1 cellular context compared by ENCODE assay signal in the genomic region with DNA sequence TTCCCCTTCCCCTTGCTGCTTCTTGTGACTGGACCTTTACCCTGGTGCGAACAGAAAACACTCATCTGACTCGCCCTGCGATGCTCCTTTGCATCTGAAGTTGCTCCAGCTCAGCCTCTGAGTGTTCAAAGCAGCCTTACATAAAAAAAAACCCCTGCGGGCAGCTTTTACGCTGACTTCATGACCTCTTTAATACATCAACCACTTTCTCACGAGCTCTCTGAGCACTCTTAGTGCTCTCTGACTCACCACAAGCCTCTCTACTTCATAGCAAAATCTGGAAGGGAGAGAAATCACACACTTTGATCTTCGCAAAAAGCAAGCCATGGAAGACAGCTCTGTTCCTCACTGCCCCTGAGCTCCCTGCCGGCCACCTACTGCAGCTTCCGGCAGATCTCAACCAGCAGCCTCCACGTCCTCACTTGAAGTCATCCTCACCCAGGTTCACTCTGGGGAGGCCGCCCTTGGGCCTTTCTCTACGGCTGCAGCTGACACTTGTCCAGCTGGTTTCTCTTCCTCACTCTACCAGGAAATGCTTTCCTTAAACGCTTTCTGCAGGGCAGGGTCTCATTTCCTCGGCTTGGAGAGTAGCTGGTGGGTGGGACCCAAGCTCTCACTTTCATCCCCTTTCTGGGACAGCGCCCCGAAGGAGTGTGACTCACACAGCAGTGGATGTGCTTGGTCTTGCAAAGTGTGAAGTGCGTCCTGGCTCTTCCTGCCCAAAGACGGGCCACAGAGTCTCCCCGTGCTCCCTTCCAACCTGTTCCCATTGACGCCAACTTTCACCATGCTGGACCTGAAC.
TF ChIP-seq lines count a peak whose summit lies in the region.

No MANE protein-coding gene starts in this region.

TF ChIP-seq in GM23338, 12 proteins besides CTCF, POLR2A, EP300 and RAD21:
- no peak for TF ChIP-seq ZNF114 (CRISPR knock-in tag; IDR thresholded peaks at IDR 0.05)
- TF ChIP-seq NANOG (IDR thresholded peaks at IDR 0.05; ENCODE audit: borderline replicate concordance): no peak
- no peak for TF ChIP-seq CREB1 (CRISPR knock-in tag; IDR thresholded peaks at IDR 0.05; ENCODE audit: low read depth)
- TF ChIP-seq POLR2AphosphoS5 (IDR thresholded peaks at IDR 0.05; ENCODE audit: low read depth): no peak
- TF ChIP-seq STAT1 (IDR thresholded peaks at IDR 0.05; ENCODE audit: unreplicated experiment): no peak
- no peak for TF ChIP-seq ZNF331 (CRISPR knock-in tag; IDR thresholded peaks at IDR 0.05; ENCODE audit: low read depth)
- no peak for TF ChIP-seq EZH2phosphoT487 (IDR thresholded peaks at IDR 0.05; ENCODE audit: unreplicated experiment)
- TF ChIP-seq EZH2 (IDR thresholded peaks at IDR 0.05; ENCODE audit: low read depth, unreplicated experiment): no peak
- no peak for TF ChIP-seq ZNF462 (CRISPR knock-in tag; IDR thresholded peaks at IDR 0.05)
- no peak for TF ChIP-seq JUNB (IDR thresholded peaks at IDR 0.05; ENCODE audit: unreplicated experiment)
- no peak for TF ChIP-seq REST (IDR thresholded peaks at IDR 0.05; ENCODE audit: unreplicated experiment)
- TF ChIP-seq, protein P1, sequence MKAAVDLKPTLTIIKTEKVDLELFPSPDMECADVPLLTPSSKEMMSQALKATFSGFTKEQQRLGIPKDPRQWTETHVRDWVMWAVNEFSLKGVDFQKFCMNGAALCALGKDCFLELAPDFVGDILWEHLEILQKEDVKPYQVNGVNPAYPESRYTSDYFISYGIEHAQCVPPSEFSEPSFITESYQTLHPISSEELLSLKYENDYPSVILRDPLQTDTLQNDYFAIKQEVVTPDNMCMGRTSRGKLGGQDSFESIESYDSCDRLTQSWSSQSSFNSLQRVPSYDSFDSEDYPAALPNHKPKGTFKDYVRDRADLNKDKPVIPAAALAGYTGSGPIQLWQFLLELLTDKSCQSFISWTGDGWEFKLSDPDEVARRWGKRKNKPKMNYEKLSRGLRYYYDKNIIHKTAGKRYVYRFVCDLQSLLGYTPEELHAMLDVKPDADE (IDR thresholded peaks at IDR 0.05): no peak
TF ChIP-seq in GM23338: peak in this region for 0.
